Comparison of ENCODE assay signal across 8 cellular contexts in genomic region chr20:3888622-3889488, GRCh38. TPM values are rescaled to one million over a fixed set of nuclear protein-coding genes. Genes with fewer than 3 reads are reported as not detected.
DNase-seq lines count a peak whose midpoint lies in the region; ATAC-seq and FAIRE-seq lines count a peak whose summit lies in the region.

TSS of gene PANK2 (plus strand) at chr20:3889387.

- no peaks in the 10 kb centered on the region for H3K9me3 ChIP-seq in Karpas-422 (ENCODE audit: low read length)
- no peaks in the 10 kb centered on the region for H3K9me3 ChIP-seq in muscle layer of duodenum (ENCODE audit: control insufficient read depth in 1 of 2, low read length in 2 of 2)

- H3K27ac Mint-ChIP-seq in activated T-cell treated with anti-CD3 and anti-CD28 coated beads, Interleukin-2, amount 50 U/mL, for 72 hours = peak within 1 kb of the TSS; percentile 99

- H3K79me2 ChIP-seq in Karpas-422 (ENCODE audit: low read length) = peaks cover 69% of the 10 kb centered on the region

- H3K4me1 ChIP-seq in Karpas-422 (ENCODE audit: low read length) (peaks cover 42% of the 10 kb centered on the region), muscle layer of duodenum (ENCODE audit: control insufficient read depth in 1 of 2, insufficient read depth in 2 of 2, low read length in 2 of 2) (peaks cover 12 to 51% of the 10 kb centered on the region in 2 donors)

- H2AFZ ChIP-seq in Karpas-422 (ENCODE audit: low read length) = peak within 1 kb of the TSS; percentile 33; the same call in 1 of the 2 replicates

- H3K4me3 ChIP-seq in Karpas-422 (ENCODE audit: low read length) (peak within 1 kb of the TSS; percentile 84), muscle layer of duodenum (ENCODE audit: low read depth in 1 of 2, low read length in 2 of 2) (peak within 1 kb of the TSS; percentile 81 to 92)

- no peaks in the 10 kb centered on the region for H3K9me3 Mint-ChIP-seq in activated T-cell treated with anti-CD3 and anti-CD28 coated beads, Interleukin-2, amount 50 U/mL, for 72 hours

- peaks cover 42% of the 10 kb centered on the region for H4K20me1 ChIP-seq in Karpas-422 (ENCODE audit: insufficient read depth, low read depth, low read length)

- H3K27me3 ChIP-seq in Karpas-422 (ENCODE audit: low read length) = no peaks in the 10 kb centered on the region
- H3K27me3 ChIP-seq in muscle layer of duodenum (ENCODE audit: low read depth, low read length) = no peaks in the 10 kb centered on the region

- H3K4me3 Mint-ChIP-seq in activated T-cell treated with anti-CD3 and anti-CD28 coated beads, Interleukin-2, amount 50 U/mL, for 72 hours = peak within 1 kb of the TSS; percentile 99

- peak within 1 kb of the TSS; percentile 84 for H3K4me2 ChIP-seq in Karpas-422 (ENCODE audit: low read depth, low read length, poor library complexity, severe bottlenecking)

- peaks cover 48% of the 10 kb centered on the region for H3K4me1 Mint-ChIP-seq in activated T-cell treated with anti-CD3 and anti-CD28 coated beads, Interleukin-2, amount 50 U/mL, for 72 hours (ENCODE audit: low read depth)

- H3K9me2 ChIP-seq in Karpas-422 (replicated peaks; ENCODE audit: insufficient read depth, low read length) = no peaks in the 10 kb centered on the region

- DNase-seq in Daoy (ENCODE audit: low read depth) (peak; percentile 99), Karpas-422 (peak; percentile 99), RCC 7860 (ENCODE audit: low spot score) (peak; percentile 90)
- peak; percentile 98 to 99 for DNase-seq in activated T-cell treated with anti-CD3 and anti-CD28 coated beads, Interleukin-2, amount 50 U/mL, for 72 hours
- DNase-seq in stimulated activated CD8-positive, alpha-beta memory T cell treated with anti-CD3 and anti-CD28 coated beads, Interleukin-7, amount 100 ng/mL, for 4 hours (ENCODE audit: low read depth in 2 of 2) = peak; percentile 95 to 96

- peak; percentile 90 for ATAC-seq in GM21825 (IDR thresholded peaks at IDR 0.05; ENCODE audit: unreplicated experiment)
- ATAC-seq in activated T-cell treated with anti-CD3 and anti-CD28 coated beads, Interleukin-2, amount 50 U/mL, for 72 hours (replicated peaks in 1 of 2) = peak; percentile 98
- peak; percentile 97 for ATAC-seq in esophagus mucosa

- H3K27ac ChIP-seq in Karpas-422 (ENCODE audit: low read length) = peak within 1 kb of the TSS; percentile 80
- H3K27ac ChIP-seq in muscle layer of duodenum (ENCODE audit: low read length) = peak within 1 kb of the TSS; percentile 86

- peak; percentile 65 for FAIRE-seq in RCC 7860 (lab: Jason Lieb, UNC)

- H3K27me3 Mint-ChIP-seq in activated T-cell treated with anti-CD3 and anti-CD28 coated beads, Interleukin-2, amount 50 U/mL, for 72 hours (ENCODE audit: low read depth) = no peaks in the 10 kb centered on the region

- H3K9ac ChIP-seq in Karpas-422 (ENCODE audit: low read length) = peak within 1 kb of the TSS; percentile 98

- H3K36me3 Mint-ChIP-seq in activated T-cell treated with anti-CD3 and anti-CD28 coated beads, Interleukin-2, amount 50 U/mL, for 72 hours (ENCODE audit: insufficient read depth in 2 of 2) = peaks cover 15 to 23% of the 10 kb centered on the region in 2 donors

- H3K36me3 ChIP-seq in Karpas-422 (ENCODE audit: insufficient read depth, low read length) = peaks cover 21% of the 10 kb centered on the region
- H3K36me3 ChIP-seq in muscle layer of duodenum (ENCODE audit: control insufficient read depth in 1 of 2, insufficient read depth in 2 of 2, low read length in 2 of 2) = peaks cover 0 to 4% of the 10 kb centered on the region in 2 donors

RNA-seq across cellular contexts. Expression of gene PANK2, which starts in this region (rescaled TPM):
- 62.3 and 69.2 TPM in 2 replicates for total RNA-seq in Daoy (2014; rRNA removed; shearing (Covaris generic))
- 19.2 and 41.5 TPM in 2 replicates for total RNA-seq in Karpas-422 (2014; rRNA removed; shearing (Covaris generic); ENCODE audit: low replicate concordance)
- 10 to 100 TPM; 60.6 to 67.4 TPM for total RNA-seq in activated T-cell treated with anti-CD3 and anti-CD28 coated beads, Interleukin-2, amount 50 U/mL, for 72 hours
- total RNA-seq in esophagus mucosa = 26.2 TPM

Comparison
In these comparisons a context has a peak if more than half of its experiments do, and no peak if none do; other contexts are left out.
1. Peak in every context shown above with its lines: DNase-seq, ATAC-seq, H3K4me3 ChIP-seq and H3K27ac ChIP-seq.